Comparison of ENCODE assay signal across 8 cellular contexts in genomic region chr20:5126512-5127203, GRCh38. TPM values are rescaled to one million over a fixed set of nuclear protein-coding genes. Genes with fewer than 3 reads are reported as not detected.
DNase-seq lines count a peak whose midpoint lies in the region; ATAC-seq and TF ChIP-seq lines count a peak whose summit lies in the region.

CDS2 (plus strand) TSS chr20:5127008; CDS start chr20:5127093, 85 bp downstream.

- TF ChIP-seq CTCF in GM10266 (IDR thresholded peaks at IDR 0.05; ENCODE audit: control insufficient read depth, insufficient read depth, low read depth, missing control alignments) (peak; percentile 82), SK-N-SH (IDR thresholded peaks at IDR 0.05) (peak; percentile 64)

- peak within 1 kb of the TSS; percentile 74 for H3K4me2 ChIP-seq in SK-N-SH

- H3K9ac ChIP-seq in SK-N-SH = peak within 1 kb of the TSS; percentile 83

- H2AFZ ChIP-seq in SK-N-SH (ENCODE audit: low read depth) = peak within 1 kb of the TSS; percentile 92

- 0% methylated on average over 18 of the region's 78 CpGs for WGBS in SK-N-SH (ENCODE audit: low lambda C conversion rate)

- TF ChIP-seq EP300 in SK-N-SH (IDR thresholded peaks at IDR 0.05; ENCODE audit: borderline replicate concordance in 1 of 2, low read depth in 1 of 2, low read length in 1 of 2) = no peak

- ATAC-seq in HG02588 (IDR thresholded peaks at IDR 0.05; ENCODE audit: unreplicated experiment) = peak; percentile 92

- POLR2A ChIA-PET in SK-N-SH (lab: Yijun Ruan, JAX) = interaction anchor here (0.7 to 2.1 kb wide), 5 partner anchors 9 to 1688 kb away, joined by 3 to 11 read pairs (median 3); partner anchors contain the start of gene SHLD1

- peak within 1 kb of the TSS; percentile 70 to 83 for H3K27ac ChIP-seq in SK-N-SH (ENCODE audit: low read depth in 2 of 2, low read length in 1 of 2)

- H3F3A ChIP-seq in SK-N-SH (replicated peaks; ENCODE audit: insufficient read depth) = peaks cover 3% of the 10 kb centered on the region

- DNase-seq in GM10266 (ENCODE audit: extremely low spot score) (peak; percentile 98), NCI-H1048 (lab: John Stamatoyannopoulos, UW) (peak; percentile 96), SK-N-SH (peak; percentile 99), germinal center (ENCODE audit: low spot score) (peak; percentile 98), non-pigmented ciliary epithelial cell (ENCODE audit: low read depth) (peak; percentile 91), superior temporal gyrus (ENCODE audit: extremely low spot score) (peak; percentile 99)
- DNase-seq in activated naive CD4-positive, alpha-beta T cell treated with anti-CD3 and anti-CD28 coated beads, Interleukin-2, amount 50 U/mL, for 16 hours = peak; percentile 100

- peak; percentile 71 for TF ChIP-seq RAD21 in SK-N-SH (IDR thresholded peaks at IDR 0.05; ENCODE audit: low read length)

- peaks cover 8% of the 10 kb centered on the region; the same call in 1 of the 2 replicates for H4K20me1 ChIP-seq in SK-N-SH (ENCODE audit: insufficient read depth)

- H3K36me3 ChIP-seq in SK-N-SH (replicated peaks in 1 of 2; ENCODE audit: control insufficient read depth in 1 of 2, insufficient read depth in 2 of 2, low read length in 1 of 2) = no peaks in the 10 kb centered on the region

- peak within 1 kb of the TSS; percentile 78 to 79 for H3K4me3 ChIP-seq in SK-N-SH (ENCODE audit: low read depth in 2 of 2, low read length in 1 of 2)

- H3K9me3 ChIP-seq in SK-N-SH = no peaks in the 10 kb centered on the region

- H3K4me1 ChIP-seq in SK-N-SH (ENCODE audit: control insufficient read depth in 1 of 2, insufficient read depth in 2 of 2, low read depth in 1 of 2, low read length in 1 of 2) = peaks cover 4 to 7% of the 10 kb centered on the region in 2 experiments; a peak in 1 of 4 replicates

- H3K27me3 ChIP-seq in SK-N-SH (ENCODE audit: insufficient read depth) = no peaks in the 10 kb centered on the region

- peaks cover 46% of the 10 kb centered on the region for H3K79me2 ChIP-seq in SK-N-SH (ENCODE audit: insufficient read depth)

- CTCF ChIA-PET in SK-N-SH (lab: Yijun Ruan, JAX) = interaction anchor here (0.5 to 4.8 kb wide), 31 partner anchors 11 to 1042 kb away, joined by 3 to 115 read pairs (median 4); partner anchors contain the start of gene PROKR2

- H3K9me2 ChIP-seq in SK-N-SH = no peaks in the 10 kb centered on the region

TF ChIP-seq in SK-N-SH, 30 proteins besides CTCF, POLR2A, EP300 and RAD21:
- TF ChIP-seq SIN3A (IDR thresholded peaks at IDR 0.05; ENCODE audit: borderline replicate concordance, low read depth, low read length) (0 out of 2 replicates have a peak, but pooled peaks have one; percentile 14), GATA2 (CRISPR knock-in tag; IDR thresholded peaks at IDR 0.05) (no peak), ZBTB33 (IDR thresholded peaks at IDR 0.05; ENCODE audit: borderline replicate concordance, low read depth) (no peak), RFX5 (IDR thresholded peaks at IDR 0.05; ENCODE audit: low read length) (peak; percentile 80), FOXM1 (IDR thresholded peaks at IDR 0.05; ENCODE audit: low read depth) (no peak), MXI1 (IDR thresholded peaks at IDR 0.05; ENCODE audit: low read depth, low read length) (peak; percentile 73), SMC3 (IDR thresholded peaks at IDR 0.05; ENCODE audit: low read depth, low read length) (peak; percentile 72), IRF3 (IDR thresholded peaks at IDR 0.05; ENCODE audit: low read depth, low read length) (no peak), EZH2phosphoT487 (IDR thresholded peaks at IDR 0.05; ENCODE audit: borderline replicate concordance, low read depth) (no peak), FOSL2 (IDR thresholded peaks at IDR 0.05; ENCODE audit: borderline replicate concordance, low read depth) (no peak), MEF2A (IDR thresholded peaks at IDR 0.05; ENCODE audit: borderline replicate concordance, low read depth) (no peak), GABPA (IDR thresholded peaks at IDR 0.05; ENCODE audit: low read depth) (no peak), NRF1 (IDR thresholded peaks at IDR 0.05; ENCODE audit: low read depth, low read length) (peak; percentile 81), JUND (IDR thresholded peaks at IDR 0.05) (no peak), TAF1 (IDR thresholded peaks at IDR 0.05; ENCODE audit: borderline replicate concordance, low read depth, low read length) (peak; percentile 54; the same call in 1 of the 2 replicates), TEAD4 (IDR thresholded peaks at IDR 0.05; ENCODE audit: borderline replicate concordance, insufficient read depth) (no peak), FOXJ3 (CRISPR knock-in tag; IDR thresholded peaks at IDR 0.05) (no peak), POLR2AphosphoS5 (IDR thresholded peaks at IDR 0.05; ENCODE audit: low read depth, low read length) (peak; percentile 69; the same call in 1 of the 2 replicates), RCOR1 (IDR thresholded peaks at IDR 0.05; ENCODE audit: low read length) (no peak), RXRA (IDR thresholded peaks at IDR 0.05; ENCODE audit: borderline replicate concordance, low read depth) (peak; percentile 39; the same call in 1 of the 2 replicates), TCF12 (IDR thresholded peaks at IDR 0.05) (no peak)
- TF ChIP-seq, protein P1, sequence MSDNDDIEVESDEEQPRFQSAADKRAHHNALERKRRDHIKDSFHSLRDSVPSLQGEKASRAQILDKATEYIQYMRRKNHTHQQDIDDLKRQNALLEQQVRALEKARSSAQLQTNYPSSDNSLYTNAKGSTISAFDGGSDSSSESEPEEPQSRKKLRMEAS (IDR thresholded peaks at IDR 0.05; ENCODE audit: low read depth) = peak; percentile 55; the same call in 1 of the 2 replicates

RNA-seq across cellular contexts. Expression of gene CDS2, which starts in this region (rescaled TPM):
- polyA plus RNA-seq in SK-N-SH (2012; rRNA removed) = 13.9 and 22.7 TPM in 2 replicates
- 19.9 and 22.1 TPM in 2 replicates for polyA plus RNA-seq in SK-N-SH (2012; cell fraction: cytosol; rRNA removed)
- polyA plus RNA-seq in SK-N-SH (2012; cell fraction: nucleus; rRNA removed) = 6.1 and 12.3 TPM in 2 replicates

Comparison
In these comparisons a context has a peak if more than half of its experiments do, and no peak if none do; other contexts are left out.
1. Peak in every context shown above with its lines: DNase-seq, ATAC-seq, H3K4me3 ChIP-seq and H3K27ac ChIP-seq.